In the genomic region with DNA sequence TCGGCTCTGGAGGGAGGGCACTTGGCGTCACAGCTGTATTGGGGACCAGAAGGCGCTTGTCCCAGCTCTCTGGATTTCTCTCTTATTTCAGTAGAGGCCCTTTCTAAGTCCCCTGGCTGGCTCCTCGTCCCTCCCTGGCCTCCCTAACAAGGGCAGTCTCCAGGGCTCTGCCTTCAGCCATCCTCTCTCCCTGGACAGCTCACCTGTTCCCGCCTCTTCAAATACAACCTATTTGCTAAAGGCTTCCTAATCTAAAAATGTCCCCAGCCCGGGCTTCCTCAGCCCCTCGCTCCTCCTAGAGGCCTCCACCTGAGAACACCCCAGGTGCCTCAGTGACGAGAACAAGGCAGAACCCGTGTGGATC, we compare ENCODE assay signal across 1 cellular context.
TF ChIP-seq lines count a peak whose summit lies in the region.

No MANE protein-coding gene starts in this region.

TF ChIP-seq in H1, 55 proteins besides CTCF, POLR2A, EP300 and RAD21:
- TF ChIP-seq HDAC2 (IDR thresholded peaks at IDR 0.05; ENCODE audit: borderline replicate concordance in 1 of 2, low read depth in 2 of 2, low read length in 2 of 2) = no peak
